13 cellular contexts compared by ENCODE assay signal in the genomic region with DNA sequence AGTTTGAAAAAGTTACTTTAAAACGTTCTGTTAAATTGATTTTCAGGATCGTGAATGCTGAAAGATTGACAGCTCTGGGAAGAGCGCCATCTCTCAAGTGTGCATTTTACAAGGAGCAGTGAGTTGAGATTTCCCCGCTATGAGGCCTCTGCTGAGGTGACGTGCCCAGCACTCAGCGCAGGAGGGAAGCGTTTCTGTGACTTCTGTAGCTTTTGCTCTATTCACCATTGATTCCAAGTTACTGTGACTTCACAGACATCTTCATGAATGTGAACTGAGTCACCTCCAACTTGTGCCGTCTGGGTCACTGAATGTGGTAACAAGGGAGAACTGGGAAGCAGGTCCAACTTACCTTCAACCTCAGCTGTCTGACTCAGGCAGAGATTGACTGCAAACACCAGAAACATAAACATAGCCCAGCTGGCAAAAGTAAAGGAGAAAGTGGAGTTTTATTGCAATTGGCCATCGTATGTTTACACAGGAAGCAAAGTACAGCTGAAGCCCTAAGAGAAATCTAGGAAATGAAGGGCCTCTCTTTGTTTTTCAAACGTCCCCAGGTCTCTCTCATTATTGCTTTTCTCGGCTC.
A peak's percentile ranks its signal among the peaks of the same experiment; 100 is the strongest.
DNase-seq lines count a peak whose midpoint lies in the region; ATAC-seq and TF ChIP-seq lines count a peak whose summit lies in the region.
"Had no signal": no experiment of that assay in that cellular context is flagged by ENCODE, and none has a peak within 500 bp of the region (broad histone marks: within the 10 kb centered on the region; RNA-seq: fewer than 3 reads in every experiment).

No MANE protein-coding gene starts in this region.

- no peak for TF ChIP-seq CTCF in DND-41 (IDR thresholded peaks at IDR 0.05; ENCODE audit: borderline replicate concordance, extremely low read depth, low read length, poor library complexity, severe bottlenecking)
- no peak for TF ChIP-seq CTCF in esophagus muscularis mucosa (IDR thresholded peaks at IDR 0.05)
- TF ChIP-seq CTCF in progenitor cell of endocrine pancreas (IDR thresholded peaks at IDR 0.05; ENCODE audit: unreplicated experiment): no peak
- TF ChIP-seq CTCF in adrenal gland (IDR thresholded peaks at IDR 0.05): no peak

- no peaks in the 10 kb centered on the region for H3K79me2 ChIP-seq in DND-41 (ENCODE audit: insufficient read depth, low read length)

- H3K4me3 ChIP-seq in DND-41 (ENCODE audit: low read depth in 1 of 2, low read length in 2 of 2): no peak overlapping the region
- H3K4me3 ChIP-seq in esophagus muscularis mucosa: no peak overlapping the region
- no peak overlapping the region for H3K4me3 ChIP-seq in adrenal gland

- H3K9ac ChIP-seq in DND-41 (ENCODE audit: low read depth, low read length): no peak overlapping the region

- no peak for TF ChIP-seq EP300 in esophagus muscularis mucosa (IDR thresholded peaks at IDR 0.05)

- no peaks in the 10 kb centered on the region for H3K9me3 Mint-ChIP-seq in progenitor cell of endocrine pancreas (ENCODE audit: low read depth)
- H3K9me3 Mint-ChIP-seq in activated CD4-positive, alpha-beta T cell treated with anti-CD3 and anti-CD28 coated beads, Interleukin-2, amount 10 ng/mL, durations not matched to agents 24 days and 14 days: no peaks in the 10 kb centered on the region
- H3K9me3 Mint-ChIP-seq: activated CD4-positive, alpha-beta T cell treated with anti-CD3 and anti-CD28 coated beads, Interleukin-2, amount 10 ng/mL, durations not matched to agents 7 days and 5 days had no signal

- no peak overlapping the region for H3K4me3 Mint-ChIP-seq in progenitor cell of endocrine pancreas (ENCODE audit: low read depth)
- H3K4me3 Mint-ChIP-seq in activated CD4-positive, alpha-beta T cell treated with anti-CD3 and anti-CD28 coated beads, Interleukin-2, amount 10 ng/mL, durations not matched to agents 24 days and 14 days: no peak overlapping the region
- H3K4me3 Mint-ChIP-seq: activated CD4-positive, alpha-beta T cell treated with anti-CD3 and anti-CD28 coated beads, Interleukin-2, amount 10 ng/mL, durations not matched to agents 7 days and 5 days; naive thymus-derived CD8-positive, alpha-beta T cell had no signal

- H3K27me3 ChIP-seq in DND-41 (ENCODE audit: insufficient read depth, low read length, poor library complexity) (no peaks in the 10 kb centered on the region), esophagus muscularis mucosa (no peaks in the 10 kb centered on the region), adrenal gland (no peaks in the 10 kb centered on the region)

- peak overlapping the region; percentile 28 for H2AFZ ChIP-seq in DND-41 (ENCODE audit: low read depth, low read length)

- H3K27ac ChIP-seq in DND-41 (ENCODE audit: low read length) (peak overlapping the region; percentile 18; the same call in 1 of the 2 replicates), esophagus muscularis mucosa (replicated peaks in 1 of 4) (no peak overlapping the region), adrenal gland (no peak overlapping the region)

- DNase-seq in DND-41 (no peak), NCI-H1092 treated with DMSO at 0.1 percent for 48 hours (lab: John Stamatoyannopoulos, UW) (peak; percentile 50), esophagus muscularis mucosa (ENCODE audit: extremely low spot score) (peak; percentile 92), progenitor cell of endocrine pancreas (ENCODE audit: low spot score, unreplicated experiment) (no peak), adrenal gland (no peak), iPS-NIHi7 (ENCODE audit: extremely low spot score) (no peak)
- DNase-seq in activated T-cell treated with anti-CD3 and anti-CD28 coated beads, Interleukin-2, amount 50 U/mL, for 1 hour: no peak
- no peak for DNase-seq in activated CD4-positive, alpha-beta T cell treated with anti-CD3 and anti-CD28 coated beads, Interleukin-2, amount 10 ng/mL, durations not matched to agents 24 days and 14 days
- DNase-seq: activated CD4-positive, alpha-beta T cell treated with anti-CD3 and anti-CD28 coated beads, Interleukin-2, amount 10 ng/mL, durations not matched to agents 7 days and 5 days; hypothalamus; naive thymus-derived CD8-positive, alpha-beta T cell; NCI-H1436; RPMI8226 had no signal

- H3K36me3 Mint-ChIP-seq in progenitor cell of endocrine pancreas (ENCODE audit: insufficient read depth): no peaks in the 10 kb centered on the region
- H3K36me3 Mint-ChIP-seq in activated CD4-positive, alpha-beta T cell treated with anti-CD3 and anti-CD28 coated beads, Interleukin-2, amount 10 ng/mL, durations not matched to agents 24 days and 14 days (ENCODE audit: low read depth): no peaks in the 10 kb centered on the region
- H3K36me3 Mint-ChIP-seq: naive thymus-derived CD8-positive, alpha-beta T cell had no signal

- H3K4me1 ChIP-seq in DND-41 (ENCODE audit: insufficient read depth, low read length) (peaks cover 9% of the 10 kb centered on the region), esophagus muscularis mucosa (peaks cover 0 to 14% (median 12%) of the 10 kb centered on the region in 4 donors), adrenal gland (replicated peaks in 1 of 2) (no peaks in the 10 kb centered on the region)

- peaks cover 12% of the 10 kb centered on the region for H3K4me1 Mint-ChIP-seq in progenitor cell of endocrine pancreas (ENCODE audit: low read depth)
- H3K4me1 Mint-ChIP-seq in activated CD4-positive, alpha-beta T cell treated with anti-CD3 and anti-CD28 coated beads, Interleukin-2, amount 10 ng/mL, durations not matched to agents 24 days and 14 days: no peaks in the 10 kb centered on the region
- H3K4me1 Mint-ChIP-seq: activated CD4-positive, alpha-beta T cell treated with anti-CD3 and anti-CD28 coated beads, Interleukin-2, amount 10 ng/mL, durations not matched to agents 7 days and 5 days; naive thymus-derived CD8-positive, alpha-beta T cell had no signal

- peaks cover 10% of the 10 kb centered on the region for H3K27me3 Mint-ChIP-seq in progenitor cell of endocrine pancreas
- H3K27me3 Mint-ChIP-seq in activated CD4-positive, alpha-beta T cell treated with anti-CD3 and anti-CD28 coated beads, Interleukin-2, amount 10 ng/mL, durations not matched to agents 24 days and 14 days: no peaks in the 10 kb centered on the region
- H3K27me3 Mint-ChIP-seq: activated CD4-positive, alpha-beta T cell treated with anti-CD3 and anti-CD28 coated beads, Interleukin-2, amount 10 ng/mL, durations not matched to agents 7 days and 5 days; naive thymus-derived CD8-positive, alpha-beta T cell had no signal

- WGBS in esophagus muscularis mucosa: 52% methylated on average over 11 of the region's 11 CpGs
- 57 to 63% (median 61%) methylated on average over 11 of the region's 11 CpGs for WGBS in adrenal gland, 4 donors

- H3K36me3 ChIP-seq in DND-41 (ENCODE audit: insufficient read depth, low read length) (no peaks in the 10 kb centered on the region), esophagus muscularis mucosa (no peaks in the 10 kb centered on the region), adrenal gland (replicated peaks in 1 of 2) (no peaks in the 10 kb centered on the region)

- TF ChIP-seq POLR2A in esophagus muscularis mucosa (IDR thresholded peaks at IDR 0.05; ENCODE audit: low read depth) (no peak), adrenal gland (IDR thresholded peaks at IDR 0.05) (no peak)

- no peaks in the 10 kb centered on the region for H3K9me3 ChIP-seq in DND-41 (ENCODE audit: insufficient read depth, low read length, severe bottlenecking)
- no peaks in the 10 kb centered on the region for H3K9me3 ChIP-seq in esophagus muscularis mucosa
- H3K9me3 ChIP-seq in adrenal gland (replicated peaks in 1 of 3): no peaks in the 10 kb centered on the region

- H3K27ac Mint-ChIP-seq in progenitor cell of endocrine pancreas: peak overlapping the region; percentile 76
- no peak overlapping the region for H3K27ac Mint-ChIP-seq in activated CD4-positive, alpha-beta T cell treated with anti-CD3 and anti-CD28 coated beads, Interleukin-2, amount 10 ng/mL, durations not matched to agents 24 days and 14 days
- H3K27ac Mint-ChIP-seq: activated CD4-positive, alpha-beta T cell treated with anti-CD3 and anti-CD28 coated beads, Interleukin-2, amount 10 ng/mL, durations not matched to agents 7 days and 5 days; naive thymus-derived CD8-positive, alpha-beta T cell had no signal

- no peak overlapping the region for H3K4me2 ChIP-seq in DND-41 (ENCODE audit: insufficient read depth, low read length)

- intact Hi-C loops in esophagus muscularis mucosa (cut with DNase I) (no loop called here), adrenal gland (cut with DNase I) (no loop called here)
- intact Hi-C loops in activated CD4-positive, alpha-beta T cell treated with anti-CD3 and anti-CD28 coated beads, Interleukin-2, amount 10 ng/mL, durations not matched to agents 24 days and 14 days (cut with micrococcal nuclease): no loop called here

- no peak; the same call in 2 of the 3 replicates for ATAC-seq in DND-41 (ENCODE audit: insufficient read depth, low read depth)
- ATAC-seq: naive thymus-derived CD8-positive, alpha-beta T cell had no signal

- H4K20me1 ChIP-seq in DND-41 (ENCODE audit: insufficient read depth, low read length): no peaks in the 10 kb centered on the region

Comparison
In these comparisons a context has a peak if more than half of its experiments do, and no peak if none do; other contexts are left out.
1. DNase-seq: peak in NCI-H1092 treated with DMSO at 0.1 percent for 48 hours (single experiment) and esophagus muscularis mucosa (single experiment); none in DND-41 (single experiment), progenitor cell of endocrine pancreas (single experiment), adrenal gland (0 of 7), iPS-NIHi7 (single experiment), activated T-cell treated with anti-CD3 and anti-CD28 coated beads, Interleukin-2, amount 50 U/mL, for 1 hour (single experiment) and activated CD4-positive, alpha-beta T cell treated with anti-CD3 and anti-CD28 coated beads, Interleukin-2, amount 10 ng/mL, durations not matched to agents 24 days and 14 days (single experiment).